ENCODE assay signal across 8 cellular contexts in the genomic region with DNA sequence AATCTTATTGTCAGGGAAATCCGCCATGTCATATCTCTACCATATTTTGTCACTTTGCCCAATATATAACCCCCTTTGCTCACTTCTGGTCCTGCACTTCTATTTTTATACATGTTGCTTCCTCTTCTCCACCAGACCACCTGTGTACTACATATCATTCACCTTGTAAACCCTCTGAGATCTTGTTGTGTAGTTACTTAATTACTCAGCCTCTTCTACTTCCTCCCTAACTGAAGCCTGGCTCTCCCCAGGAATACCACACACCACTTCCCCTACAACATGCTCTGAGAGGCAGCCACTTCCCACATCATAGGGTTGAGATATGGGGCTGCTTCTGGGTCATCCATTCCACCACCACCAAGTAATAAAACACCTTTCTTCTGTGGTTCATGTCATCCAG. TPM values are rescaled to one million over a fixed set of nuclear protein-coding genes. Genes with fewer than 3 reads are reported as not detected.
DNase-seq lines count a peak whose midpoint lies in the region; ATAC-seq, FAIRE-seq and TF ChIP-seq lines count a peak whose summit lies in the region.

No MANE protein-coding gene starts in this region.

- DNase-seq in NB4 (ENCODE audit: low read depth) (peak; percentile 90), medulla oblongata (ENCODE audit: extremely low spot score) (peak; percentile 66), HTR-8/SVneo (ENCODE audit: insufficient read length, low spot score) (no peak), uterus (no peak), HPDE6-E6E7 (ENCODE audit: extremely low spot score) (no peak)
- DNase-seq in activated CD8-positive, alpha-beta memory T cell treated with anti-CD3 and anti-CD28 coated beads, Interleukin-2, amount 50 U/mL, for 48 hours, result no peak

- ATAC-seq in GM18861 (IDR thresholded peaks at IDR 0.05; ENCODE audit: unreplicated experiment) (peak; percentile 84), HG02588 (IDR thresholded peaks at IDR 0.05; ENCODE audit: unreplicated experiment) (peak; percentile 71)

- no peak for FAIRE-seq in HTR-8/SVneo (lab: Jason Lieb, UNC)

- TF ChIP-seq CTCF in NB4 (IDR thresholded peaks at IDR 0.05; ENCODE audit: low read depth, low read length) (no peak), uterus (IDR thresholded peaks at IDR 0.05) (no peak)

- no peak overlapping the region for H3K27ac ChIP-seq in uterus

- no peaks in the 10 kb centered on the region for H3K27me3 ChIP-seq in uterus

- no peaks in the 10 kb centered on the region for H3K36me3 ChIP-seq in uterus

- H3K4me1 ChIP-seq in uterus, result no peaks in the 10 kb centered on the region

- intact Hi-C loops in uterus (cut with DNase I; ENCODE audit: low total_unique reads), result no loop called here

- H3K4me3 ChIP-seq in NB4 (ENCODE audit: low read depth, low read length) (no peak overlapping the region), uterus (no peak overlapping the region)

- no peak for TF ChIP-seq POLR2A in NB4 (IDR thresholded peaks at IDR 0.05; ENCODE audit: extremely low read depth, insufficient read length)
- no peak for TF ChIP-seq POLR2A in uterus (IDR thresholded peaks at IDR 0.05)

- H3K9me3 ChIP-seq in uterus, result no peaks in the 10 kb centered on the region

RNA-seq across cellular contexts. Expression of gene HEXA, which starts 10.0 kb away (rescaled TPM):
- total RNA-seq in uterus, result 10 to 100 TPM; 14.9 to 86.0 (median 52.9) TPM

RNA-seq across cellular contexts. Expression of gene TMEM202, which starts 32.3 kb away (rescaled TPM):
- not detected for total RNA-seq in uterus

RNA-seq across cellular contexts. Expression of gene CELF6, which starts 45.9 kb away (rescaled TPM):
- 10 to 100 TPM in 1 of 4 donors, 1 to 10 TPM in 3; 1.9 to 12.3 (median 5.6) TPM for total RNA-seq in uterus

Comparison
In these comparisons a context has a peak if more than half of its experiments do, and no peak if none do; other contexts are left out.
1. DNase-seq: peak in NB4 (single experiment) and medulla oblongata (single experiment); none in HTR-8/SVneo (single experiment), uterus (0 of 2), activated CD8-positive, alpha-beta memory T cell treated with anti-CD3 and anti-CD28 coated beads, Interleukin-2, amount 50 U/mL, for 48 hours (single experiment) and HPDE6-E6E7 (single experiment).